Comparison of ENCODE assay signal across 8 cellular contexts in genomic region chr1:216601427-216601751, GRCh38.
DNase-seq lines count a peak whose midpoint lies in the region; TF ChIP-seq lines count a peak whose summit lies in the region.

No MANE protein-coding gene starts in this region.

- no peak overlapping the region for H2AK5ac ChIP-seq in trophoblast cell (ENCODE audit: low read length)

- H2BK5ac ChIP-seq in trophoblast cell (ENCODE audit: low read depth, low read length, poor library complexity), result no peak overlapping the region

- H3K4ac ChIP-seq in trophoblast cell (ENCODE audit: low read depth, low read length), result no peak overlapping the region

- peak overlapping the region; percentile 92 for H3K27ac ChIP-seq in fibroblast of lung (ENCODE audit: insufficient read depth, low read length)
- no peak overlapping the region for H3K27ac ChIP-seq in trophoblast cell (ENCODE audit: low read depth, low read length)

- no peak overlapping the region for H3K14ac ChIP-seq in trophoblast cell (ENCODE audit: low read length)

- H3K36me3 ChIP-seq in fibroblast of lung (ENCODE audit: control insufficient read depth, insufficient read depth, low read length), result no peaks in the 10 kb centered on the region
- H3K36me3 ChIP-seq in trophoblast cell (ENCODE audit: control insufficient read depth in 1 of 2, insufficient read depth in 2 of 2, low read length in 2 of 2), result no peaks in the 10 kb centered on the region

- peak overlapping the region; percentile 82 for H4K91ac ChIP-seq in trophoblast cell (ENCODE audit: low read depth, low read length)

- H2AFZ ChIP-seq in fibroblast of lung (ENCODE audit: low read length), result peak overlapping the region; percentile 56
- peak overlapping the region; percentile 89 for H2AFZ ChIP-seq in trophoblast cell (ENCODE audit: insufficient read depth, low read length, poor library complexity)

- H3K9ac ChIP-seq in fibroblast of lung (ENCODE audit: insufficient read depth, low read length) (peak overlapping the region; percentile 94), trophoblast cell (ENCODE audit: low read length) (no peak overlapping the region)

- peaks cover 4% of the 10 kb centered on the region for H3K79me1 ChIP-seq in trophoblast cell (ENCODE audit: low read length)

- peak overlapping the region; percentile 94 for H4K8ac ChIP-seq in trophoblast cell (ENCODE audit: low read depth, low read length)

- H3K4me2 ChIP-seq in fibroblast of lung (ENCODE audit: extremely low read depth, insufficient read depth, low read length), result peak overlapping the region; percentile 96
- peak overlapping the region; percentile 72 for H3K4me2 ChIP-seq in trophoblast cell (ENCODE audit: low read length)

- no peak overlapping the region for H2BK120ac ChIP-seq in trophoblast cell (ENCODE audit: insufficient read depth, low read length, poor library complexity)

- no peaks in the 10 kb centered on the region for H3K4me1 ChIP-seq in fibroblast of lung (ENCODE audit: control insufficient read depth, extremely low read depth, insufficient read depth, low read length)
- H3K4me1 ChIP-seq in trophoblast cell (ENCODE audit: control insufficient read depth in 1 of 2, insufficient read depth in 2 of 2, low read length in 2 of 2), result no peaks in the 10 kb centered on the region

- TF ChIP-seq CTCF in GM12865 (IDR thresholded peaks at IDR 0.05; ENCODE audit: insufficient read depth, low read depth, low read length, missing control alignments) (no peak), fibroblast of lung (conservative IDR thresholded peaks at IDR 0.05 in 1 of 2, IDR thresholded peaks at IDR 0.05 in 1 of 2; ENCODE audit: low read depth in 1 of 2, low read length in 2 of 2) (no peak)

- H3K23ac ChIP-seq in trophoblast cell (ENCODE audit: low read length), result no peak overlapping the region

- no peaks in the 10 kb centered on the region for H3K9me3 ChIP-seq in fibroblast of lung (ENCODE audit: control insufficient read depth, insufficient read depth, low read depth, low read length)
- H3K9me3 ChIP-seq in trophoblast cell (ENCODE audit: insufficient read depth, low read depth, low read length), result no peaks in the 10 kb centered on the region

- CTCF ChIA-PET in HEK293T (lab: Yijun Ruan, JAX), result interaction anchor here (1.0 to 1.2 kb wide), 3 partner anchors 9 to 291 kb away, joined by 4 to 5 read pairs (median 4); no protein-coding TSS in a partner anchor

- no peak overlapping the region for H2BK12ac ChIP-seq in trophoblast cell (ENCODE audit: low read length)

- peak overlapping the region; percentile 95 for H4K12ac ChIP-seq in trophoblast cell (ENCODE audit: low read depth, low read length)

- no peaks in the 10 kb centered on the region for H4K20me1 ChIP-seq in fibroblast of lung (ENCODE audit: control insufficient read depth, extremely low read depth, insufficient read depth, low read length)

- no CpG with 5 or more reads among the region's 7 CpGs for WGBS in trophoblast cell (ENCODE audit: extremely low coverage, insufficient coverage, insufficient read length)

- DNase-seq in GM12865 (ENCODE audit: low read depth) (no peak), MV-4-11 (lab: John Stamatoyannopoulos, UW) (peak; percentile 35), fibroblast of lung (ENCODE audit: low read depth in 2 of 2) (no peak), trophoblast cell (no peak), NCI-H2196 treated with DMSO at 0.1 percent for 48 hours (lab: John Stamatoyannopoulos, UW; ENCODE audit: unreplicated experiment) (no peak), HT-29 (ENCODE audit: low spot score) (no peak), NCI-H446 treated with DMSO at 0.1 percent for 48 hours (lab: John Stamatoyannopoulos, UW) (no peak), HEK293T (ENCODE audit: extremely low spot score) (no peak)

- POLR2A ChIA-PET in HEK293T (lab: Yijun Ruan, JAX), result interaction anchor here (1.0 to 1.1 kb wide), 3 partner anchors 9 to 232 kb away, joined by 3 to 4 read pairs (median 4); partner anchors contain the start of gene ESRRG

- H3K79me2 ChIP-seq in fibroblast of lung (ENCODE audit: control insufficient read depth, insufficient read depth, low read length), result no peaks in the 10 kb centered on the region
- peaks cover 3% of the 10 kb centered on the region for H3K79me2 ChIP-seq in trophoblast cell (ENCODE audit: control insufficient read depth, insufficient read depth, low read length, poor library complexity)

- no peak overlapping the region for H3K18ac ChIP-seq in trophoblast cell (ENCODE audit: low read length)

- H3K27me3 ChIP-seq in fibroblast of lung (ENCODE audit: control insufficient read depth, insufficient read depth, low read length) (no peaks in the 10 kb centered on the region), trophoblast cell (ENCODE audit: insufficient read depth, low read length) (no peaks in the 10 kb centered on the region)

- H3K4me3 ChIP-seq in GM12865 (ENCODE audit: low read depth, low read length) (peak overlapping the region; percentile 59), fibroblast of lung (replicated peaks in 1 of 4; ENCODE audit: control extremely low read depth in 1 of 4, insufficient read depth in 1 of 4, low read depth in 3 of 4, low read length in 4 of 4) (peak overlapping the region; percentile 30 to 90 (median 50)), trophoblast cell (ENCODE audit: low read depth, low read length) (peak overlapping the region; percentile 81)

TF ChIP-seq in HEK293T, 16 proteins besides CTCF, POLR2A, EP300 and RAD21:
- TF ChIP-seq HDGF (IDR thresholded peaks at IDR 0.05; ENCODE audit: borderline replicate concordance), result no peak
- TF ChIP-seq L3MBTL2 (conservative IDR thresholded peaks at IDR 0.05), result no peak
- no peak for TF ChIP-seq FOXK2 (IDR thresholded peaks at IDR 0.05)
- no peak for TF ChIP-seq NFRKB (IDR thresholded peaks at IDR 0.05)
- TF ChIP-seq ARNT (IDR thresholded peaks at IDR 0.05), result no peak
- no peak for TF ChIP-seq CTBP1 (IDR thresholded peaks at IDR 0.05; ENCODE audit: borderline replicate concordance)
- TF ChIP-seq BHLHE40 (IDR thresholded peaks at IDR 0.05; ENCODE audit: borderline replicate concordance), result no peak
- TF ChIP-seq LEF1 (IDR thresholded peaks at IDR 0.05; ENCODE audit: borderline replicate concordance), result no peak
- no peak for TF ChIP-seq FOXA1 (IDR thresholded peaks at IDR 0.05)
- no peak for TF ChIP-seq ELF4 (IDR thresholded peaks at IDR 0.05)
- TF ChIP-seq TARDBP (IDR thresholded peaks at IDR 0.05), result no peak
